In the genomic region with DNA sequence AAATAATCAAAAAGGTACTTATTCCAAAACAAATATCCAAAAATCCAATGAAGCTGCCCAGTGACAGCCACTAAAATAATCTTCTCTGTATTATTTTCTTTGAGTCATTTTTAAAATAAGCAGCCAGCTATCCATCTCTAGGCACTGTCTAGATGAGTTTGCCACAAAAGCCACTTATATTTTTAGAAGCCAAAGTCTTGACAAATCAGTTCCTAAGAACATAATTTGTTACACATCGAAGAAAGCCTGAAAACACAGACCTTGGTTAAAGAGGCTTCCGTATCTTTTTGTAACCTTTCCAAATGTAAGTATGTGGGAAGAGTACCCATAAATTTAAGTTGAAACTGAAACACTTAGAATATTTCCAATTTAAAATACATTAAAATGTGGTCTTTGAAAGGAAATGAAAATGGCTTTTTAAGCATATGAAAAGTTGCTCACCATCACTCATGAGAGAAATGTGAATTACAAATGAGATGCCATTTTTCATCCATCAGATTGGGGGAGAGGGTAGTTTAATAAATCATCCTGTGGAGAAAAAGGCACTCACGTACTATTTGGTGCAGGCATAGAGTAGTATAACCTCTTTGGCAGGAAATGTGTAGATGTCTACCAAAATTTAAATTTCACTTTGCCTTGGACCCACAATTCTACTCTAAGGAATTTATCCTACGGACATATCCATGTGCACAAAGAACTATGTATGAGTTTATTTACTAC, we compare ENCODE assay signal across 20 cellular contexts.
A peak's percentile ranks its signal among the peaks of the same experiment; 100 is the strongest.
DNase-seq lines count a peak whose midpoint lies in the region; ATAC-seq, FAIRE-seq and TF ChIP-seq lines count a peak whose summit lies in the region.
"Had no signal": no experiment of that assay in that cellular context is flagged by ENCODE, and none has a peak within 500 bp of the region (broad histone marks: within the 10 kb centered on the region; RNA-seq: fewer than 3 reads in every experiment).

No MANE protein-coding gene starts in this region.

- H3K4me1 ChIP-seq in osteoblast (ENCODE audit: insufficient read depth, low read length) (peaks cover 20% of the 10 kb centered on the region), mesenchymal stem cell (ENCODE audit: control insufficient read depth, insufficient read depth, low read depth, low read length) (no peaks in the 10 kb centered on the region)
- H3K4me1 ChIP-seq: upper lobe of left lung had no signal

- no peak overlapping the region for H2AFZ ChIP-seq in osteoblast (ENCODE audit: low read length)
- no peak overlapping the region for H2AFZ ChIP-seq in mesenchymal stem cell (ENCODE audit: low read depth, low read length)

- no CpG with 5 or more reads among the region's 4 CpGs for WGBS in mesenchymal stem cell

- no peaks in the 10 kb centered on the region for H3K27me3 Mint-ChIP-seq in activated naive CD8-positive, alpha-beta T cell treated with anti-CD3 and anti-CD28 coated beads, Interleukin-2, amount 50 U/mL, for 24 hours
- H3K27me3 Mint-ChIP-seq: progenitor cell of endocrine pancreas; stimulated activated memory B cell treated with anti-CD40 and anti-IgM and Interleukin-4, amounts not matched to agents 10 μg/mL and 1 μg/mL and 100 μg/mL, for 72 hours; T-helper 17 cell had no signal

- H3K4me1 Mint-ChIP-seq in activated naive CD8-positive, alpha-beta T cell treated with anti-CD3 and anti-CD28 coated beads, Interleukin-2, amount 50 U/mL, for 24 hours, result peaks cover 63% of the 10 kb centered on the region

- no peak overlapping the region for H2BK12ac ChIP-seq in mesenchymal stem cell (ENCODE audit: low read length in 2 of 2)

- H3K9me3 Mint-ChIP-seq in activated naive CD8-positive, alpha-beta T cell treated with anti-CD3 and anti-CD28 coated beads, Interleukin-2, amount 50 U/mL, for 24 hours, result no peaks in the 10 kb centered on the region
- H3K9me3 Mint-ChIP-seq: stimulated activated memory B cell treated with anti-CD40 and anti-IgM and Interleukin-4, amounts not matched to agents 10 μg/mL and 1 μg/mL and 100 μg/mL, for 72 hours had no signal

- no peaks in the 10 kb centered on the region for H3K79me2 ChIP-seq in osteoblast (ENCODE audit: insufficient read depth, low read length)

- H3K4me3 Mint-ChIP-seq in activated naive CD8-positive, alpha-beta T cell treated with anti-CD3 and anti-CD28 coated beads, Interleukin-2, amount 50 U/mL, for 24 hours, result peak overlapping the region; percentile 50
- H3K4me3 Mint-ChIP-seq: stimulated activated memory B cell treated with anti-CD40 and anti-IgM and Interleukin-4, amounts not matched to agents 10 μg/mL and 1 μg/mL and 100 μg/mL, for 72 hours; T-helper 17 cell had no signal

- H3K36me3 ChIP-seq in osteoblast (ENCODE audit: insufficient read depth, low read length) (no peaks in the 10 kb centered on the region), mesenchymal stem cell (ENCODE audit: control insufficient read depth in 1 of 2, insufficient read depth in 2 of 2, low read depth in 1 of 2, low read length in 2 of 2) (no peaks in the 10 kb centered on the region)
- H3K36me3 ChIP-seq: gastrocnemius medialis, left lung, upper lobe of left lung had no signal

- peak overlapping the region; percentile 77 for H3K27ac Mint-ChIP-seq in activated naive CD8-positive, alpha-beta T cell treated with anti-CD3 and anti-CD28 coated beads, Interleukin-2, amount 50 U/mL, for 24 hours
- H3K27ac Mint-ChIP-seq: progenitor cell of endocrine pancreas; stimulated activated memory B cell treated with anti-CD40 and anti-IgM and Interleukin-4, amounts not matched to agents 10 μg/mL and 1 μg/mL and 100 μg/mL, for 72 hours; T-helper 17 cell had no signal

- H2AK5ac ChIP-seq in mesenchymal stem cell (ENCODE audit: low read length, severe bottlenecking), result no peak overlapping the region

- H2BK120ac ChIP-seq in mesenchymal stem cell (ENCODE audit: low read depth, low read length), result no peak overlapping the region

- no peak for TF ChIP-seq CTCF in osteoblast (IDR thresholded peaks at IDR 0.05; ENCODE audit: extremely low read depth, low read depth, low read length)

- H3K27ac ChIP-seq in osteoblast (ENCODE audit: low read depth, low read length) (no peak overlapping the region), mesenchymal stem cell (ENCODE audit: low read length, poor library complexity, severe bottlenecking) (no peak overlapping the region)
- H3K27ac ChIP-seq: left lung, upper lobe of left lung had no signal

- H3K9me3 ChIP-seq in osteoblast (ENCODE audit: low read depth, low read length), result no peaks in the 10 kb centered on the region
- no peaks in the 10 kb centered on the region for H3K9me3 ChIP-seq in mesenchymal stem cell (ENCODE audit: control insufficient read depth, low read length)
- H3K9me3 ChIP-seq: gastrocnemius medialis, left lung, upper lobe of left lung had no signal

- H4K20me1 ChIP-seq in osteoblast (ENCODE audit: insufficient read depth, low read length), result no peaks in the 10 kb centered on the region

- DNase-seq in GM12892 (ENCODE audit: insufficient read length), result no peak
- no peak for DNase-seq in activated naive CD8-positive, alpha-beta T cell treated with anti-CD3 and anti-CD28 coated beads, Interleukin-2, amount 50 U/mL, for 24 hours
- no peak for DNase-seq in osteoblast (ENCODE audit: insufficient read length, low spot score, missing footprints)
- no peak for DNase-seq in mesenchymal stem cell
- DNase-seq: amniotic stem cell, DMS 273 treated with DMSO at 0.1 percent for 48 hours, gastrocnemius medialis, KG1, left lung, NCI-H1436, NCI-H345, T-helper 17 cell, upper lobe of left lung had no signal

- no peak overlapping the region for H3K23ac ChIP-seq in mesenchymal stem cell (ENCODE audit: low read length in 2 of 2)

- no peak overlapping the region for H2BK15ac ChIP-seq in mesenchymal stem cell (ENCODE audit: low read depth, poor library complexity, severe bottlenecking)

- H3K27me3 ChIP-seq in osteoblast (ENCODE audit: insufficient read depth, low read length) (no peaks in the 10 kb centered on the region), mesenchymal stem cell (ENCODE audit: control insufficient read depth in 1 of 2, insufficient read depth in 1 of 2, low read length in 2 of 2) (no peaks in the 10 kb centered on the region)
- H3K27me3 ChIP-seq: gastrocnemius medialis, left lung, upper lobe of left lung had no signal

- H4K8ac ChIP-seq in mesenchymal stem cell (ENCODE audit: low read length), result no peak overlapping the region

- peaks cover 8% of the 10 kb centered on the region for H3K36me3 Mint-ChIP-seq in activated naive CD8-positive, alpha-beta T cell treated with anti-CD3 and anti-CD28 coated beads, Interleukin-2, amount 50 U/mL, for 24 hours (ENCODE audit: low read depth)
- H3K36me3 Mint-ChIP-seq: stimulated activated memory B cell treated with anti-CD40 and anti-IgM and Interleukin-4, amounts not matched to agents 10 μg/mL and 1 μg/mL and 100 μg/mL, for 72 hours had no signal

- no peak overlapping the region for H3K4ac ChIP-seq in mesenchymal stem cell (ENCODE audit: low read depth in 1 of 2, low read length in 2 of 2)

- H3K4me3 ChIP-seq in osteoblast (ENCODE audit: insufficient read depth, low read length) (no peak overlapping the region), mesenchymal stem cell (ENCODE audit: insufficient read depth in 1 of 2, low read depth in 1 of 2, low read length in 2 of 2) (no peak overlapping the region)
- H3K4me3 ChIP-seq: gastrocnemius medialis, left lung, upper lobe of left lung had no signal

- H3K4me2 ChIP-seq in osteoblast (ENCODE audit: insufficient read depth, low read length) (peak overlapping the region; percentile 50), mesenchymal stem cell (ENCODE audit: low read length, poor library complexity, severe bottlenecking) (no peak overlapping the region)

- H4K91ac ChIP-seq in mesenchymal stem cell (ENCODE audit: low read length), result no peak overlapping the region

- no peak overlapping the region for H3K14ac ChIP-seq in mesenchymal stem cell (ENCODE audit: low read length in 2 of 2)

- no peak for TF ChIP-seq POLR2A in GM12892 (IDR thresholded peaks at IDR 0.05; ENCODE audit: low read depth, low read length)

- no peak overlapping the region for H3K9ac ChIP-seq in mesenchymal stem cell (ENCODE audit: low read length)

- ATAC-seq in HG03378 (IDR thresholded peaks at IDR 0.05; ENCODE audit: unreplicated experiment), result peak; percentile 47
- ATAC-seq in activated naive CD8-positive, alpha-beta T cell treated with anti-CD3 and anti-CD28 coated beads, Interleukin-2, amount 50 U/mL, for 24 hours, result peak; percentile 87
- no peak for ATAC-seq in GM18519 (IDR thresholded peaks at IDR 0.05; ENCODE audit: low FRiP score, unreplicated experiment)
- no peak for ATAC-seq in HG03457 (IDR thresholded peaks at IDR 0.05; ENCODE audit: unreplicated experiment)
- ATAC-seq in HG03139 (IDR thresholded peaks at IDR 0.05; ENCODE audit: unreplicated experiment), result no peak
- ATAC-seq: gastrocnemius medialis; left lung; stimulated activated memory B cell treated with anti-CD40 and anti-IgM and Interleukin-4, amounts not matched to agents 10 μg/mL and 1 μg/mL and 100 μg/mL, for 72 hours; T-helper 17 cell had no signal

- H2BK5ac ChIP-seq in mesenchymal stem cell (ENCODE audit: low read depth, low read length, poor library complexity, severe bottlenecking), result no peak overlapping the region

- peaks cover 12% of the 10 kb centered on the region for H3K79me1 ChIP-seq in mesenchymal stem cell (replicated peaks; ENCODE audit: low read length, poor library complexity, severe bottlenecking)

- no peak overlapping the region for H3K18ac ChIP-seq in mesenchymal stem cell (ENCODE audit: low read depth in 1 of 2, low read length in 2 of 2)

- FAIRE-seq in GM12892 (lab: Jason Lieb, UNC), result peak; percentile 82
- FAIRE-seq: endothelial cell of umbilical vein had no signal

Comparison
In these comparisons a context has a peak if more than half of its experiments do, and no peak if none do; other contexts are left out.
1. ATAC-seq: peak in HG03378 (single experiment) and activated naive CD8-positive, alpha-beta T cell treated with anti-CD3 and anti-CD28 coated beads, Interleukin-2, amount 50 U/mL, for 24 hours (single experiment); none in GM18519 (single experiment), HG03457 (single experiment) and HG03139 (single experiment).